10 cellular contexts compared by ENCODE assay signal in the genomic region with DNA sequence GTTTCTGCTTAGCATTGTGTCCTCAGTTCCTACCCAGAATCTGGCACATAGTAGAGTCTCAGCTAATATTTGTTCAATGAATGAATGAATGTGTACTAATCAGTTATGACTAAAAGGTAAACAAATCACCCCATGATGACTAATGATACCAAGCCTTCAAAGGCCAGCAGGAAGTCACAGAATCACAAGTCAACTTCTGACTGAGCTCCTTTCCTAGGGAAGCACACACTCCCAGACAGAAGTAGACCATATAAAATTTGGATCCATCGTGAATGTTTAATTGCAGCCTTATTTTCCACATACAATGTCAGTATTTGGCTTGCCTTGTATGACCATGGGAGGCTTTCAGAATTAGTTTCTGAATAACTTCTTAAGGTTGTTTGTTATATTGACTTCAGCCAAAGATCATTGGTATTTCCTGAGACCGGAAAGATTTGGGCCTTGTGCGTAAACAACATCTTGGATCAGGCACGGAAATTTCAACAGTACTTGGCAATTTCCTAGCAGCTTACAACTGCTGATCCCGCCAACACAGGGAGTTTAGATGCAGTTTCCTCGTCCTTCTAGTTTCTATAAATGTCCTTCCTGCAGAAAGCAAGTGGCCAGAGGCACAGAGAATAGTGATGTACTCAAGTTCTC.
A peak's percentile ranks its signal among the peaks of the same experiment; 100 is the strongest.
DNase-seq lines count a peak whose midpoint lies in the region; ATAC-seq and TF ChIP-seq lines count a peak whose summit lies in the region.
"Had no signal": no experiment of that assay in that cellular context is flagged by ENCODE, and none has a peak within 500 bp of the region (broad histone marks: within the 10 kb centered on the region; RNA-seq: fewer than 3 reads in every experiment).

No MANE protein-coding gene starts in this region.

- no peaks in the 10 kb centered on the region for H3K27me3 Mint-ChIP-seq in chondrocyte (ENCODE audit: low read depth)

- no peak overlapping the region for H3K27ac Mint-ChIP-seq in chondrocyte (ENCODE audit: unreplicated experiment)

- H3F3A ChIP-seq in PC-9 (ENCODE audit: insufficient read depth, low read depth): peaks cover 33% of the 10 kb centered on the region

- 34 to 60% methylated on average over 6 of the region's 6 CpGs for WGBS in esophagus squamous epithelium, 2 donors

- H3K27ac ChIP-seq in PC-9 (peak overlapping the region; percentile 81), esophagus squamous epithelium (peak overlapping the region; percentile 16 to 65 (median 38)), uterus (peak overlapping the region; percentile 41 to 47)
- H3K27ac ChIP-seq: SJSA1 had no signal

- H3K27me3 ChIP-seq in PC-9 (ENCODE audit: insufficient read depth, low read depth) (no peaks in the 10 kb centered on the region), esophagus squamous epithelium (no peaks in the 10 kb centered on the region), uterus (no peaks in the 10 kb centered on the region)
- H3K27me3 ChIP-seq: SJSA1 had no signal

- no peaks in the 10 kb centered on the region; the same call in 1 of the 2 replicates for H3K9me3 ChIP-seq in PC-9 (ENCODE audit: insufficient read depth, low read depth)
- no peaks in the 10 kb centered on the region for H3K9me3 ChIP-seq in esophagus squamous epithelium
- no peaks in the 10 kb centered on the region for H3K9me3 ChIP-seq in uterus
- H3K9me3 ChIP-seq: SJSA1 had no signal

- no peaks in the 10 kb centered on the region for H3K9me3 Mint-ChIP-seq in chondrocyte (ENCODE audit: low read depth)

- peak overlapping the region; percentile 26 for H3K4me2 ChIP-seq in PC-9

- H3K4me1 Mint-ChIP-seq in chondrocyte (ENCODE audit: low read depth): no peaks in the 10 kb centered on the region

- ATAC-seq in HG03159 (IDR thresholded peaks at IDR 0.05; ENCODE audit: unreplicated experiment): no peak

- H3K9me2 ChIP-seq in PC-9 (ENCODE audit: insufficient read depth): no peaks in the 10 kb centered on the region

- no peaks in the 10 kb centered on the region for H3K79me2 ChIP-seq in PC-9 (ENCODE audit: low read depth)

- intact Hi-C loops in PC-9 (cut with micrococcal nuclease; ENCODE audit: unreplicated experiment): loop anchor here (10.0 kb wide), 1 partner anchor 206 kb away; no protein-coding TSS in a partner anchor
- intact Hi-C loops in esophagus squamous epithelium (cut with DNase I): no loop called here
- intact Hi-C loops in uterus (cut with DNase I; ENCODE audit: low total_unique reads): no loop called here

- DNase-seq in PC-9 (peak in 1 of 2 experiments; percentile 89), esophagus squamous epithelium (lab: John Stamatoyannopoulos, UW) (no peak), medulla oblongata (ENCODE audit: extremely low spot score) (peak; percentile 50), uterus (peak; percentile 26 to 41), D341Med (ENCODE audit: low spot score) (no peak), chondrocyte (ENCODE audit: low spot score) (no peak)
- DNase-seq: NCI-H1417 treated with DMSO at 0.1 percent for 48 hours; stimulated activated CD4-positive, alpha-beta T cell treated with anti-CD3 and anti-CD28 coated beads, Interleukin-4, amount 100 ng/mL, for 24 hours had no signal

- no peak overlapping the region for H2AFZ ChIP-seq in PC-9

- TF ChIP-seq CTCF in PC-9 (conservative IDR thresholded peaks at IDR 0.05) (no peak), esophagus squamous epithelium (IDR thresholded peaks at IDR 0.05) (no peak), uterus (IDR thresholded peaks at IDR 0.05) (no peak), chondrocyte (IDR thresholded peaks at IDR 0.05) (no peak)

- CTCF ChIA-PET in PC-9 (lab: Charles Lee): no interaction called here

- no peaks in the 10 kb centered on the region for H4K20me1 ChIP-seq in PC-9 (ENCODE audit: insufficient read depth)

- H3K4me3 Mint-ChIP-seq in chondrocyte (ENCODE audit: unreplicated experiment): no peak overlapping the region

- no peaks in the 10 kb centered on the region for H3K36me3 Mint-ChIP-seq in chondrocyte (ENCODE audit: low read depth)

- H3K36me3 ChIP-seq in PC-9 (ENCODE audit: low read depth) (no peaks in the 10 kb centered on the region), esophagus squamous epithelium (no peaks in the 10 kb centered on the region), uterus (no peaks in the 10 kb centered on the region)
- H3K36me3 ChIP-seq: SJSA1 had no signal

- POLR2A ChIA-PET in PC-9 (lab: Charles Lee; ENCODE audit: unreplicated experiment): interaction anchor here (0.6 kb wide), 1 partner anchor 13 kb away, joined by 4 read pairs; no protein-coding TSS in a partner anchor

- H3K4me1 ChIP-seq in PC-9 (replicated peaks; ENCODE audit: insufficient read depth) (peaks cover 75% of the 10 kb centered on the region), esophagus squamous epithelium (peaks cover 6 to 41% (median 20%) of the 10 kb centered on the region in 3 donors), uterus (no peaks in the 10 kb centered on the region)
- H3K4me1 ChIP-seq: SJSA1 had no signal

- BruUV-seq in PC-9 (replicated peaks; lab: Mats Ljungman, UMichigan): no TSS peak

- H3K4me3 ChIP-seq in PC-9 (no peak overlapping the region), esophagus squamous epithelium (no peak overlapping the region), uterus (no peak overlapping the region)
- H3K4me3 ChIP-seq: SJSA1 had no signal

- TF ChIP-seq POLR2A in esophagus squamous epithelium (IDR thresholded peaks at IDR 0.05): no peak
- TF ChIP-seq POLR2A in uterus (IDR thresholded peaks at IDR 0.05): no peak

Comparison
In these comparisons a context has a peak if more than half of its experiments do, and no peak if none do; other contexts are left out.
1. DNase-seq: peak in medulla oblongata (single experiment) and uterus (2 of 2); none in esophagus squamous epithelium (single experiment), D341Med (single experiment) and chondrocyte (single experiment).
2. Peak in every context shown above with its lines, with median percentiles within 50 percentile points of each other: H3K27ac ChIP-seq.